Comparison of ENCODE assay signal across 12 cellular contexts in genomic region chr13:73421310-73421912, GRCh38.
DNase-seq lines count a peak whose midpoint lies in the region; ATAC-seq and TF ChIP-seq lines count a peak whose summit lies in the region.
"Had no signal": no experiment of that assay in that cellular context is flagged by ENCODE, and none has a peak within 500 bp of the region (broad histone marks: within the 10 kb centered on the region; RNA-seq: fewer than 3 reads in every experiment).

No MANE protein-coding gene starts in this region.

- under 1% methylated on average over 7 of the region's 7 CpGs for WGBS in mammary epithelial cell (ENCODE audit: low coverage, missing lambda C conversion rate)

- H2AFZ ChIP-seq in mammary epithelial cell (ENCODE audit: low read depth, low read length): peak overlapping the region; percentile 6

- H3K4me1 ChIP-seq in mammary epithelial cell (ENCODE audit: insufficient read depth, low read length): peaks cover 35% of the 10 kb centered on the region
- no peaks in the 10 kb centered on the region for H3K4me1 ChIP-seq in uterus
- H3K4me1 ChIP-seq: Peyer's patch had no signal

- H3K27me3 ChIP-seq in mammary epithelial cell (ENCODE audit: insufficient read depth, low read length) (no peaks in the 10 kb centered on the region), uterus (no peaks in the 10 kb centered on the region)
- H3K27me3 ChIP-seq: Peyer's patch had no signal

- in situ Hi-C loops in mammary epithelial cell (cut with MboI; ENCODE audit: low sequenced_read_pairs in 2 of 2): loop anchor here (10.0 to 25.0 kb wide), 4 partner anchors 283 to 584 kb away; no protein-coding TSS in a partner anchor
- in situ Hi-C loops in GM13976 (cut with MboI; ENCODE audit: low sequenced_read_pairs, unreplicated experiment): loop anchor here (25.0 kb wide), 1 partner anchor 584 kb away; no protein-coding TSS in a partner anchor

- no peaks in the 10 kb centered on the region for H4K20me1 ChIP-seq in mammary epithelial cell (ENCODE audit: insufficient read depth, low read length)

- dilution Hi-C loops in mammary epithelial cell (cut with HindIII; ENCODE audit: low sequenced_read_pairs): no loop called here

- no peaks in the 10 kb centered on the region for H3K79me2 ChIP-seq in mammary epithelial cell (ENCODE audit: insufficient read depth, low read length)

- ATAC-seq in HG03571 (IDR thresholded peaks at IDR 0.05; ENCODE audit: unreplicated experiment): no peak

- peak overlapping the region; percentile 69 for H3K4me2 ChIP-seq in mammary epithelial cell (ENCODE audit: insufficient read depth, low read depth, low read length)

- H3K27ac ChIP-seq in mammary epithelial cell (ENCODE audit: insufficient read depth, low read depth, low read length) (peak overlapping the region; percentile 99), uterus (no peak overlapping the region)

- no TSS peak for BruUV-seq in mammary epithelial cell (replicated peaks; lab: Mats Ljungman, UMichigan)

- intact Hi-C loops in mammary epithelial cell (cut with micrococcal nuclease): loop anchor here (1.0 to 5.0 kb wide), 8 partner anchors 45 to 287 kb away; no protein-coding TSS in a partner anchor
- intact Hi-C loops in uterus (cut with DNase I; ENCODE audit: low total_unique reads): no loop called here

- TF ChIP-seq CTCF in mammary epithelial cell (conservative IDR thresholded peaks at IDR 0.05 in 1 of 2, IDR thresholded peaks at IDR 0.05 in 1 of 2; ENCODE audit: extremely low read depth in 1 of 2, insufficient read depth in 1 of 2, low read depth in 1 of 2, low read length in 2 of 2) (no peak), GM13976 (IDR thresholded peaks at IDR 0.05; ENCODE audit: borderline replicate concordance, control extremely low read depth, extremely low read depth, insufficient read depth, missing control alignments) (no peak), uterus (IDR thresholded peaks at IDR 0.05) (no peak)

- peak overlapping the region; percentile 83 for H3K9ac ChIP-seq in mammary epithelial cell (ENCODE audit: insufficient read depth, low read length)

- no peaks in the 10 kb centered on the region for H3K36me3 ChIP-seq in mammary epithelial cell (ENCODE audit: insufficient read depth, low read length)
- no peaks in the 10 kb centered on the region for H3K36me3 ChIP-seq in uterus
- H3K36me3 ChIP-seq: Peyer's patch had no signal

- peaks cover 4% of the 10 kb centered on the region for H3K9me3 ChIP-seq in mammary epithelial cell (replicated peaks; ENCODE audit: insufficient read depth, low read length)
- H3K9me3 ChIP-seq in uterus: no peaks in the 10 kb centered on the region
- H3K9me3 ChIP-seq: Peyer's patch had no signal

- CTCF ChIA-PET in mammary epithelial cell (lab: Charles Lee; ENCODE audit: low non-redundant PET): no interaction called here

- peak; percentile 8 for DNase-seq in NCI-H748 (lab: John Stamatoyannopoulos, UW; ENCODE audit: unreplicated experiment)
- DNase-seq in NCI-H748 treated with DMSO at 0.1 percent for 48 hours (lab: John Stamatoyannopoulos, UW): no peak
- peak; percentile 85 for DNase-seq in M059J (ENCODE audit: low read depth)
- peak; percentile 100 for DNase-seq in mammary epithelial cell
- peak; percentile 63 for DNase-seq in skeletal muscle cell (ENCODE audit: low read depth)
- DNase-seq in GM13976 (ENCODE audit: low spot score): no peak
- DNase-seq in uterus: no peak
- DNase-seq: anterior cingulate cortex, H9, NCI-H1417 had no signal

- no peak for TF ChIP-seq POLR2A in uterus (IDR thresholded peaks at IDR 0.05)

- H3K4me3 ChIP-seq in mammary epithelial cell (replicated peaks in 1 of 3; ENCODE audit: insufficient read depth in 1 of 3, low read depth in 2 of 3, low read length in 3 of 3) (no peak overlapping the region), skeletal muscle cell (ENCODE audit: low read depth, low read length) (no peak overlapping the region), uterus (no peak overlapping the region)
- H3K4me3 ChIP-seq: Peyer's patch had no signal

Comparison
In these comparisons a context has a peak if more than half of its experiments do, and no peak if none do; other contexts are left out.
1. DNase-seq: peak in NCI-H748 (single experiment), M059J (single experiment), mammary epithelial cell (single experiment) and skeletal muscle cell (single experiment); none in NCI-H748 treated with DMSO at 0.1 percent for 48 hours (single experiment), GM13976 (single experiment) and uterus (0 of 2).